10 cellular contexts compared by ENCODE assay signal in the genomic region with DNA sequence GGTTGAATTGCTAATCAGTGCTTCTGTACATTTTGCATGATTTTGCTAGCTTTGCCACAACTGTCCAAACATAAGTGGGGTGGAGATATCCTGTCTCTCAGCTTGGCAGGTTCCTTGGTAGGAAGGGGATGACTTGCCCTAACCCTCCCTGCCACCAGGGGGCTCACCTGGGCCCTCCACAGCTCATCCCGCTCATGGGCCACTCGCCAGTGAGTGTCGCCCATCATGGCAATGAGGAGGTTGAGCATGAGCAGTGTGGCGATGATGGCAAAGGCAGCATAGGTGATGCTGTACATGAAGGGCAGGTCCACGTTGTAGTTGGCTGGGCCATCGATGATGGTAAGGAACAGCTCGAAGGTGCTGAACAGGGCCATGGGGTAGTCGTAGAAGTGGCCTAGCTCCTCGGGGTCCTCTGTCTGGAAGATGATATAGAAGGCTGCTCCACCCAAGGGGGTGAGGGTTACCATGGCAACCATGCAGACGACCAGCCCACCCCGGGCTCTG. TPM values are rescaled to one million over a fixed set of nuclear protein-coding genes. Genes with fewer than 3 reads are reported as not detected.
A peak's percentile ranks its signal among the peaks of the same experiment; 100 is the strongest.
DNase-seq lines count a peak whose midpoint lies in the region; ATAC-seq, FAIRE-seq and TF ChIP-seq lines count a peak whose summit lies in the region.
"Had no signal": no experiment of that assay in that cellular context is flagged by ENCODE, and none has a peak within 500 bp of the region (broad histone marks: within the 10 kb centered on the region; RNA-seq: fewer than 3 reads in every experiment).

No MANE protein-coding gene starts in this region.

- no TSS peak for BruUV-seq in K562 (replicated peaks; lab: Mats Ljungman, UMichigan)

- POLR2A ChIA-PET in K562 (lab: Yijun Ruan, JAX) = interaction anchor here (0.7 to 1.0 kb wide), 5 partner anchors 10 to 501 kb away, joined by 3 to 4 read pairs (median 3); no protein-coding TSS in a partner anchor

- peak; percentile 53 to 79 for TF ChIP-seq RAD21 in K562 (CRISPR knock-in tag; conservative IDR thresholded peaks at IDR 0.05 in 1 of 2, IDR thresholded peaks at IDR 0.05 in 1 of 2)

- FAIRE-seq in K562 (lab: Jason Lieb, UNC) = peak; percentile 88

- H3K9me3 ChIP-seq in MM.1S (replicated peaks; ENCODE audit: insufficient read depth, low read length) (no peaks in the 10 kb centered on the region), K562 (replicated peaks; ENCODE audit: control insufficient read depth, insufficient read depth, low read depth, low read length) (no peaks in the 10 kb centered on the region)
- H3K9me3 ChIP-seq: SJSA1 had no signal

- DNase-seq in ELF-1 (ENCODE audit: low read depth, low spot score) (peak; percentile 54), MM.1S (peak; percentile 40), K562 (ENCODE audit: extremely low read depth in 1 of 4, low spot score in 3 of 4) (peak; percentile 72 to 93 (median 88)), omental fat pad (ENCODE audit: low spot score) (no peak), mucosa of gallbladder (ENCODE audit: low spot score) (no peak), Right ventricle myocardium superior (no peak), HPDE6-E6E7 (ENCODE audit: extremely low spot score) (no peak)

- H3K4me2 ChIP-seq in MM.1S (ENCODE audit: low read depth, low read length) = no peak overlapping the region
- no peak overlapping the region for H3K4me2 ChIP-seq in K562 (ENCODE audit: insufficient read depth, low read length)

- 22% methylated on average over 11 of the region's 11 CpGs for WGBS in K562 (ENCODE audit: insufficient coverage, low coverage, missing lambda C conversion rate)

- H4K20me1 ChIP-seq in MM.1S (ENCODE audit: insufficient read depth, low read length) (no peaks in the 10 kb centered on the region), K562 (replicated peaks; ENCODE audit: control insufficient read depth, insufficient read depth, low read length) (0 out of 2 replicates have a peak, but pooled peaks cover 4% of the 10 kb centered on the region)

- no peaks in the 10 kb centered on the region for H3K9me2 ChIP-seq in MM.1S (replicated peaks; ENCODE audit: insufficient read depth, low read length)

- ATAC-seq in GM21367 (IDR thresholded peaks at IDR 0.05; ENCODE audit: unreplicated experiment) (peak; percentile 84), K562 (peak; percentile 92), omental fat pad (ENCODE audit: low FRiP score) (peak; percentile 19), Right ventricle myocardium superior (ENCODE audit: poor library complexity) (no peak)

- H3K4me1 ChIP-seq in MM.1S (ENCODE audit: low read length) = no peaks in the 10 kb centered on the region
- H3K4me1 ChIP-seq in K562 (replicated peaks in 1 of 2; ENCODE audit: control insufficient read depth in 2 of 2, insufficient read depth in 2 of 2, low read length in 2 of 2) = peaks cover 0 to 10% of the 10 kb centered on the region in 2 experiments; a peak in 1 of 5 replicates
- H3K4me1 ChIP-seq: SJSA1 had no signal

- H3K9me1 ChIP-seq in K562 (ENCODE audit: control insufficient read depth, insufficient read depth, low read length) = no peaks in the 10 kb centered on the region

- H3K79me2 ChIP-seq in MM.1S (ENCODE audit: low read length) (no peaks in the 10 kb centered on the region), K562 (ENCODE audit: control insufficient read depth, insufficient read depth, low read length) (no peaks in the 10 kb centered on the region)

- CTCF ChIA-PET in K562 (lab: Yijun Ruan, JAX; ENCODE audit: low intra/inter-chr PET ratio) = interaction anchor here (0.6 to 4.6 kb wide), 3 partner anchors 129 to 342 kb away, joined by 3 to 31 read pairs (median 6); no protein-coding TSS in a partner anchor

- peak; percentile 93 for TF ChIP-seq CTCF in MM.1S (IDR thresholded peaks at IDR 0.05; ENCODE audit: low read length)
- TF ChIP-seq CTCF in K562 (IDR thresholded peaks at IDR 0.05 in 2 of 3, conservative IDR thresholded peaks at IDR 0.05 in 1 of 3; ENCODE audit: insufficient read depth in 2 of 3, low read depth in 1 of 3, low read length in 3 of 3) = peak; percentile 89 to 96 (median 94)
- TF ChIP-seq CTCF in omental fat pad (IDR thresholded peaks at IDR 0.05) = no peak

- intact Hi-C loops in K562 (cut with micrococcal nuclease) (loop anchor here (1.0 to 2.0 kb wide), 2 partner anchors 87 to 129 kb away; no protein-coding TSS in a partner anchor), Right ventricle myocardium superior (cut with DNase I) (no loop called here)

- H3K4me3 ChIP-seq in MM.1S (ENCODE audit: low read length) = no peak overlapping the region
- H3K4me3 ChIP-seq in K562 = no peak overlapping the region
- H3K4me3 ChIP-seq: SJSA1 had no signal

- H3K9ac ChIP-seq in MM.1S (ENCODE audit: low read length) (no peak overlapping the region), K562 (ENCODE audit: insufficient read depth in 1 of 2, low read depth in 2 of 2, low read length in 2 of 2) (no peak overlapping the region)

- in situ Hi-C loops in K562 (cut with MboI) = no loop called here

- no peaks in the 10 kb centered on the region for H3F3A ChIP-seq in MM.1S (ENCODE audit: insufficient read depth, low read length)

- no peaks in the 10 kb centered on the region for H3K36me3 ChIP-seq in MM.1S (replicated peaks; ENCODE audit: insufficient read depth, low read length)
- no peaks in the 10 kb centered on the region for H3K36me3 ChIP-seq in K562 (ENCODE audit: control insufficient read depth, insufficient read depth, low read length)
- H3K36me3 ChIP-seq: SJSA1 had no signal

- no peak for TF ChIP-seq EP300 in K562 (IDR thresholded peaks at IDR 0.05; ENCODE audit: low read length)

- H3K27me3 ChIP-seq in MM.1S (replicated peaks; ENCODE audit: insufficient read depth, low read length) (peaks cover 35% of the 10 kb centered on the region), K562 (ENCODE audit: control insufficient read depth in 2 of 2, insufficient read depth in 2 of 2, low read length in 2 of 2) (peaks cover 12 to 72% of the 10 kb centered on the region in 2 experiments)
- H3K27me3 ChIP-seq: SJSA1 had no signal

- H3K27ac ChIP-seq in MM.1S (ENCODE audit: low read length) (no peak overlapping the region), K562 (ENCODE audit: extremely low read depth, low read depth, low read length) (no peak overlapping the region)
- H3K27ac ChIP-seq: SJSA1 had no signal

- H2AFZ ChIP-seq in MM.1S (ENCODE audit: low read length) = no peak overlapping the region
- no peak overlapping the region for H2AFZ ChIP-seq in K562 (ENCODE audit: low read depth, low read length)

- TF ChIP-seq POLR2A in K562 (conservative IDR thresholded peaks at IDR 0.05) = no peak

TF ChIP-seq in K562, 482 proteins besides CTCF, POLR2A, EP300 and RAD21 (continues in another document):
- no peak for TF ChIP-seq ZFP30 (CRISPR knock-in tag; IDR thresholded peaks at IDR 0.05; ENCODE audit: borderline replicate concordance)
- no peak for TF ChIP-seq PML (IDR thresholded peaks at IDR 0.05; ENCODE audit: low read length)
- no peak for TF ChIP-seq HDAC8 (tag; IDR thresholded peaks at IDR 0.05)
- TF ChIP-seq CREBBP (IDR thresholded peaks at IDR 0.05; ENCODE audit: low read depth, low read length) = no peak
- TF ChIP-seq ZNF263 (CRISPR knock-in tag; IDR thresholded peaks at IDR 0.05; ENCODE audit: borderline replicate concordance) = 0 out of 2 replicates have a peak, but pooled peaks have one; percentile 30
- no peak for TF ChIP-seq NCOR1 (IDR thresholded peaks at IDR 0.05)
- no peak for TF ChIP-seq CBX5 (IDR thresholded peaks at IDR 0.05; ENCODE audit: borderline replicate concordance, low read depth)

RNA-seq across cellular contexts. Expression of a gene that starts 12.2 kb away (rescaled TPM):
- total RNA-seq in K562 (2011; cell fraction: chromatin; rRNA removed; ENCODE audit: low replicate concordance) = 2.1 and 5.6 TPM in 2 replicates
- 3.2 and 3.3 TPM in 2 replicates for total RNA-seq in K562 (2011; cell fraction: nucleolus; rRNA removed)
- total RNA-seq in K562 (2011; cell fraction: nucleoplasm; rRNA removed) = 2.2 and 2.7 TPM in 2 replicates
- 0.04 and 0.36 TPM in 2 replicates for total RNA-seq in K562 (2014; rRNA removed)
- 0.11 and 0.51 TPM in 2 replicates for total RNA-seq in K562 (2014; rRNA removed; fragmentation: Illumina TruSeq; extraction: Trizol)
- total RNA-seq in K562 (2015; rRNA removed; fragmentation: Illumina TruSeq; extraction: Trizol) = 0.04 and 0.11 TPM in 2 replicates
- total RNA-seq in K562 (2021) = 0.18 and 0.81 TPM in 2 replicates
- polyA plus RNA-seq in K562 (2011; rRNA removed) = 0.08 and 0.37 TPM in 2 replicates
- 0.19 and 0.33 TPM in 2 replicates for polyA plus RNA-seq in K562 (2011; cell fraction: cytosol; rRNA removed)
- 3.7 and 4.0 TPM in 2 replicates for polyA plus RNA-seq in K562 (2011; cell fraction: nucleus; rRNA removed)
- 0.59 and 13.5 TPM in 2 replicates for polyA plus RNA-seq in K562 (2012)
- 0.25 and 0.26 TPM in 2 replicates for polyA plus RNA-seq in K562 (2014; fragmentation: Illumina TruSeq; extraction: Trizol)
- polyA plus RNA-seq in K562 (2014; fragmentation: Nextera tagmentation; extraction: Ambion mirVana) = under 1 TPM; 0.04 to 0.06 TPM
- polyA plus RNA-seq in K562 (2014; rRNA removed) = 0.22 and 0.32 TPM in 2 replicates
- polyA minus RNA-seq in K562 (2011; rRNA and poly(A)+ RNA removed) = 0.36 and 0.46 TPM in 2 replicates
- not detected in 2 replicates for polyA minus RNA-seq in K562 (2011; cell fraction: cytosol; rRNA and poly(A)+ RNA removed)
- polyA minus RNA-seq in K562 (2011; cell fraction: nucleus; rRNA and poly(A)+ RNA removed) = 0.89 and 0.94 TPM in 2 replicates
- under 1 TPM; under 0.01 to 0.65 (median 0.52) TPM for total RNA-seq in omental fat pad
- total RNA-seq in mucosa of gallbladder = 47.3 TPM
- not detected for total RNA-seq in Right ventricle myocardium superior
- total RNA-seq: lung microvascular endothelial cell, SJSA1 had no signal

RNA-seq across cellular contexts. Expression of a gene that starts 18.5 kb away (rescaled TPM):
- total RNA-seq in K562 (2011; cell fraction: chromatin; rRNA removed; ENCODE audit: low replicate concordance) = 81.3 and 499 TPM in 2 replicates
- 147 and 442 TPM in 2 replicates for total RNA-seq in K562 (2011; cell fraction: nucleolus; rRNA removed)
- total RNA-seq in K562 (2011; cell fraction: nucleoplasm; rRNA removed) = 112 and 171 TPM in 2 replicates
- total RNA-seq in K562 (2014; rRNA removed) = 10.4 and 11.3 TPM in 2 replicates
- total RNA-seq in K562 (2014; rRNA removed; fragmentation: Illumina TruSeq; extraction: Trizol) = 4.1 and 4.3 TPM in 2 replicates
- 1.5 and 2.1 TPM in 2 replicates for total RNA-seq in K562 (2015; rRNA removed; fragmentation: Illumina TruSeq; extraction: Trizol)
- total RNA-seq in K562 (2021) = 13.2 and 19.1 TPM in 2 replicates
- polyA plus RNA-seq in K562 (2011; rRNA removed) = 108 and 123 TPM in 2 replicates
- polyA plus RNA-seq in K562 (2011; cell fraction: cytosol; rRNA removed) = 99.6 and 191 TPM in 2 replicates
- 516 and 1,081 TPM in 2 replicates for polyA plus RNA-seq in K562 (2011; cell fraction: nucleus; rRNA removed)
- polyA plus RNA-seq in K562 (2012) = 8.8 and 13.0 TPM in 2 replicates
- polyA plus RNA-seq in K562 (2014; fragmentation: Illumina TruSeq; extraction: Trizol) = 7.6 and 10.7 TPM in 2 replicates
- 1 to 10 TPM; 1.4 to 2.5 TPM for polyA plus RNA-seq in K562 (2014; fragmentation: Nextera tagmentation; extraction: Ambion mirVana)
- polyA plus RNA-seq in K562 (2014; rRNA removed) = 12.0 and 16.3 TPM in 2 replicates
- 56.3 and 87.3 TPM in 2 replicates for polyA minus RNA-seq in K562 (2011; rRNA and poly(A)+ RNA removed)
- 119 and 124 TPM in 2 replicates for polyA minus RNA-seq in K562 (2011; cell fraction: cytosol; rRNA and poly(A)+ RNA removed)
- 75.4 and 113 TPM in 2 replicates for polyA minus RNA-seq in K562 (2011; cell fraction: nucleus; rRNA and poly(A)+ RNA removed)
- 10 to 100 TPM; 16.9 to 89.0 (median 45.7) TPM for total RNA-seq in omental fat pad
- total RNA-seq in mucosa of gallbladder = 16.7 TPM
- total RNA-seq in Right ventricle myocardium superior = 2.6 TPM

Comparison
In these comparisons a context has a peak if more than half of its experiments do, and no peak if none do; other contexts are left out.
1. DNase-seq: peak in ELF-1 (single experiment), MM.1S (single experiment) and K562 (4 of 4); none in omental fat pad (single experiment), mucosa of gallbladder (single experiment), Right ventricle myocardium superior (single experiment) and HPDE6-E6E7 (single experiment).
2. CTCF ChIP-seq: peak in MM.1S (single experiment) and K562 (3 of 3); none in omental fat pad (0 of 3).